ENCODE assay signal across 2 cellular contexts in the genomic region with DNA sequence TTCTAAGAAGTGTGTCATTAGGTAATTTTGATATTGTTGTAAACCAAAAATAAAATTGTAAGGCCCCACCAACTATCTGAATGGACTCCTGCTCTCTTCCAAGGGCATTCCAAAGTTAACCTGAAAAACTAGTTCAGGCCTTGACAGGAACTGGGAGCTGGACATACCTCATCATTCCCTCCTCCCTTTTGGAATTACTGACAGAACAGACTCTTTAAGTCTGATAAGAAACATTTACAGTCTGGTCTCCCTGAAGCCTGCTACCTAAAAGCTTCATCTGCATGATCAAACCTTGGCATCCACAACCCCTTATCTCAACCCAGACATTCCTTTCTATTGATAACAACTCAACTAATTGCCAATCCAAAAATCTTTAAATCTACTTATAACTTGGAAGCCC.
TF ChIP-seq lines count a peak whose summit lies in the region.

No MANE protein-coding gene starts in this region.

TF ChIP-seq in GM23338, 12 proteins besides CTCF, POLR2A, EP300 and RAD21 (continues in another document):
- TF ChIP-seq POLR2AphosphoS5 (IDR thresholded peaks at IDR 0.05; ENCODE audit: low read depth) (no peak), ZNF114 (CRISPR knock-in tag; IDR thresholded peaks at IDR 0.05) (no peak), ZNF331 (CRISPR knock-in tag; IDR thresholded peaks at IDR 0.05; ENCODE audit: low read depth) (no peak), STAT1 (IDR thresholded peaks at IDR 0.05; ENCODE audit: unreplicated experiment) (no peak), NANOG (IDR thresholded peaks at IDR 0.05; ENCODE audit: borderline replicate concordance) (no peak), CREB1 (CRISPR knock-in tag; IDR thresholded peaks at IDR 0.05; ENCODE audit: low read depth) (no peak), JUNB (IDR thresholded peaks at IDR 0.05; ENCODE audit: unreplicated experiment) (no peak)
- TF ChIP-seq, protein P1, sequence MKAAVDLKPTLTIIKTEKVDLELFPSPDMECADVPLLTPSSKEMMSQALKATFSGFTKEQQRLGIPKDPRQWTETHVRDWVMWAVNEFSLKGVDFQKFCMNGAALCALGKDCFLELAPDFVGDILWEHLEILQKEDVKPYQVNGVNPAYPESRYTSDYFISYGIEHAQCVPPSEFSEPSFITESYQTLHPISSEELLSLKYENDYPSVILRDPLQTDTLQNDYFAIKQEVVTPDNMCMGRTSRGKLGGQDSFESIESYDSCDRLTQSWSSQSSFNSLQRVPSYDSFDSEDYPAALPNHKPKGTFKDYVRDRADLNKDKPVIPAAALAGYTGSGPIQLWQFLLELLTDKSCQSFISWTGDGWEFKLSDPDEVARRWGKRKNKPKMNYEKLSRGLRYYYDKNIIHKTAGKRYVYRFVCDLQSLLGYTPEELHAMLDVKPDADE (IDR thresholded peaks at IDR 0.05), result no peak
- TF ChIP-seq, protein P2, sequence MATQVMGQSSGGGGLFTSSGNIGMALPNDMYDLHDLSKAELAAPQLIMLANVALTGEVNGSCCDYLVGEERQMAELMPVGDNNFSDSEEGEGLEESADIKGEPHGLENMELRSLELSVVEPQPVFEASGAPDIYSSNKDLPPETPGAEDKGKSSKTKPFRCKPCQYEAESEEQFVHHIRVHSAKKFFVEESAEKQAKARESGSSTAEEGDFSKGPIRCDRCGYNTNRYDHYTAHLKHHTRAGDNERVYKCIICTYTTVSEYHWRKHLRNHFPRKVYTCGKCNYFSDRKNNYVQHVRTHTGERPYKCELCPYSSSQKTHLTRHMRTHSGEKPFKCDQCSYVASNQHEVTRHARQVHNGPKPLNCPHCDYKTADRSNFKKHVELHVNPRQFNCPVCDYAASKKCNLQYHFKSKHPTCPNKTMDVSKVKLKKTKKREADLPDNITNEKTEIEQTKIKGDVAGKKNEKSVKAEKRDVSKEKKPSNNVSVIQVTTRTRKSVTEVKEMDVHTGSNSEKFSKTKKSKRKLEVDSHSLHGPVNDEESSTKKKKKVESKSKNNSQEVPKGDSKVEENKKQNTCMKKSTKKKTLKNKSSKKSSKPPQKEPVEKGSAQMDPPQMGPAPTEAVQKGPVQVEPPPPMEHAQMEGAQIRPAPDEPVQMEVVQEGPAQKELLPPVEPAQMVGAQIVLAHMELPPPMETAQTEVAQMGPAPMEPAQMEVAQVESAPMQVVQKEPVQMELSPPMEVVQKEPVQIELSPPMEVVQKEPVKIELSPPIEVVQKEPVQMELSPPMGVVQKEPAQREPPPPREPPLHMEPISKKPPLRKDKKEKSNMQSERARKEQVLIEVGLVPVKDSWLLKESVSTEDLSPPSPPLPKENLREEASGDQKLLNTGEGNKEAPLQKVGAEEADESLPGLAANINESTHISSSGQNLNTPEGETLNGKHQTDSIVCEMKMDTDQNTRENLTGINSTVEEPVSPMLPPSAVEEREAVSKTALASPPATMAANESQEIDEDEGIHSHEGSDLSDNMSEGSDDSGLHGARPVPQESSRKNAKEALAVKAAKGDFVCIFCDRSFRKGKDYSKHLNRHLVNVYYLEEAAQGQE (IDR thresholded peaks at IDR 0.05; ENCODE audit: unreplicated experiment), result no peak
- TF ChIP-seq, protein P3, sequence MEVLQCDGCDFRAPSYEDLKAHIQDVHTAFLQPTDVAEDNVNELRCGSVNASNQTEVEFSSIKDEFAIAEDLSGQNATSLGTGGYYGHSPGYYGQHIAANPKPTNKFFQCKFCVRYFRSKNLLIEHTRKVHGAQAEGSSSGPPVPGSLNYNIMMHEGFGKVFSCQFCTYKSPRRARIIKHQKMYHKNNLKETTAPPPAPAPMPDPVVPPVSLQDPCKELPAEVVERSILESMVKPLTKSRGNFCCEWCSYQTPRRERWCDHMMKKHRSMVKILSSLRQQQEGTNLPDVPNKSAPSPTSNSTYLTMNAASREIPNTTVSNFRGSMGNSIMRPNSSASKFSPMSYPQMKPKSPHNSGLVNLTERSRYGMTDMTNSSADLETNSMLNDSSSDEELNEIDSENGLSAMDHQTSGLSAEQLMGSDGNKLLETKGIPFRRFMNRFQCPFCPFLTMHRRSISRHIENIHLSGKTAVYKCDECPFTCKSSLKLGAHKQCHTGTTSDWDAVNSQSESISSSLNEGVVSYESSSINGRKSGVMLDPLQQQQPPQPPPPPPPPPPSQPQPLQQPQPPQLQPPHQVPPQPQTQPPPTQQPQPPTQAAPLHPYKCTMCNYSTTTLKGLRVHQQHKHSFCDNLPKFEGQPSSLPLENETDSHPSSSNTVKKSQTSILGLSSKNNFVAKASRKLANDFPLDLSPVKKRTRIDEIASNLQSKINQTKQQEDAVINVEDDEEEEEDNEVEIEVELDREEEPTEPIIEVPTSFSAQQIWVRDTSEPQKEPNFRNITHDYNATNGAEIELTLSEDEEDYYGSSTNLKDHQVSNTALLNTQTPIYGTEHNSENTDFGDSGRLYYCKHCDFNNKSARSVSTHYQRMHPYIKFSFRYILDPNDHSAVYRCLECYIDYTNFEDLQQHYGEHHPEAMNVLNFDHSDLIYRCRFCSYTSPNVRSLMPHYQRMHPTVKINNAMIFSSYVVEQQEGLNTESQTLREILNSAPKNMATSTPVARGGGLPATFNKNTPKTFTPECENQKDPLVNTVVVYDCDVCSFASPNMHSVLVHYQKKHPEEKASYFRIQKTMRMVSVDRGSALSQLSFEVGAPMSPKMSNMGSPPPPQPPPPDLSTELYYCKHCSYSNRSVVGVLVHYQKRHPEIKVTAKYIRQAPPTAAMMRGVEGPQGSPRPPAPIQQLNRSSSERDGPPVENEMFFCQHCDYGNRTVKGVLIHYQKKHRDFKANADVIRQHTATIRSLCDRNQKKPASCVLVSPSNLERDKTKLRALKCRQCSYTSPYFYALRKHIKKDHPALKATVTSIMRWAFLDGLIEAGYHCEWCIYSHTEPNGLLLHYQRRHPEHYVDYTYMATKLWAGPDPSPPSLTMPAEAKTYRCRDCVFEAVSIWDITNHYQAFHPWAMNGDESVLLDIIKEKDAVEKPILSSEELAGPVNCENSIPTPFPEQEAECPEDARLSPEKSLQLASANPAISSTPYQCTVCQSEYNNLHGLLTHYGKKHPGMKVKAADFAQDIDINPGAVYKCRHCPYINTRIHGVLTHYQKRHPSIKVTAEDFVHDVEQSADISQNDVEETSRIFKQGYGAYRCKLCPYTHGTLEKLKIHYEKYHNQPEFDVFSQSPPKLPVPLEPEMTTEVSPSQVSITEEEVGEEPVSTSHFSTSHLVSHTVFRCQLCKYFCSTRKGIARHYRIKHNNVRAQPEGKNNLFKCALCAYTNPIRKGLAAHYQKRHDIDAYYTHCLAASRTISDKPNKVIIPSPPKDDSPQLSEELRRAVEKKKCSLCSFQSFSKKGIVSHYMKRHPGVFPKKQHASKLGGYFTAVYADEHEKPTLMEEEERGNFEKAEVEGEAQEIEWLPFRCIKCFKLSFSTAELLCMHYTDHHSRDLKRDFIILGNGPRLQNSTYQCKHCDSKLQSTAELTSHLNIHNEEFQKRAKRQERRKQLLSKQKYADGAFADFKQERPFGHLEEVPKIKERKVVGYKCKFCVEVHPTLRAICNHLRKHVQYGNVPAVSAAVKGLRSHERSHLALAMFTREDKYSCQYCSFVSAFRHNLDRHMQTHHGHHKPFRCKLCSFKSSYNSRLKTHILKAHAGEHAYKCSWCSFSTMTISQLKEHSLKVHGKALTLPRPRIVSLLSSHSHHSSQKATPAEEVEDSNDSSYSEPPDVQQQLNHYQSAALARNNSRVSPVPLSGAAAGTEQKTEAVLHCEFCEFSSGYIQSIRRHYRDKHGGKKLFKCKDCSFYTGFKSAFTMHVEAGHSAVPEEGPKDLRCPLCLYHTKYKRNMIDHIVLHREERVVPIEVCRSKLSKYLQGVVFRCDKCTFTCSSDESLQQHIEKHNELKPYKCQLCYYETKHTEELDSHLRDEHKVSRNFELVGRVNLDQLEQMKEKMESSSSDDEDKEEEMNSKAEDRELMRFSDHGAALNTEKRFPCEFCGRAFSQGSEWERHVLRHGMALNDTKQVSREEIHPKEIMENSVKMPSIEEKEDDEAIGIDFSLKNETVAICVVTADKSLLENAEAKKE (CRISPR knock-in tag; IDR thresholded peaks at IDR 0.05), result no peak

TF ChIP-seq in H1, 55 proteins besides CTCF, POLR2A, EP300 and RAD21:
- no peak for TF ChIP-seq MAFK (IDR thresholded peaks at IDR 0.05; ENCODE audit: low read depth, low read length)
- TF ChIP-seq TBP (IDR thresholded peaks at IDR 0.05; ENCODE audit: low read depth, low read length), result no peak
- TF ChIP-seq, protein P4, sequence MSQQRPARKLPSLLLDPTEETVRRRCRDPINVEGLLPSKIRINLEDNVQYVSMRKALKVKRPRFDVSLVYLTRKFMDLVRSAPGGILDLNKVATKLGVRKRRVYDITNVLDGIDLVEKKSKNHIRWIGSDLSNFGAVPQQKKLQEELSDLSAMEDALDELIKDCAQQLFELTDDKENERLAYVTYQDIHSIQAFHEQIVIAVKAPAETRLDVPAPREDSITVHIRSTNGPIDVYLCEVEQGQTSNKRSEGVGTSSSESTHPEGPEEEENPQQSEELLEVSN (IDR thresholded peaks at IDR 0.05), result no peak
- TF ChIP-seq BACH1 (IDR thresholded peaks at IDR 0.05; ENCODE audit: low read length), result no peak
- no peak for TF ChIP-seq NRF1 (IDR thresholded peaks at IDR 0.05; ENCODE audit: low read depth, low read length)
- TF ChIP-seq NANOG (IDR thresholded peaks at IDR 0.05; ENCODE audit: insufficient read depth, low read depth, low read length, poor library complexity, severe bottlenecking), result no peak
- no peak for TF ChIP-seq HDAC6 (IDR thresholded peaks at IDR 0.05; ENCODE audit: low read depth, low read length)
- no peak for TF ChIP-seq SIRT6 (IDR thresholded peaks at IDR 0.05; ENCODE audit: low read length)
- TF ChIP-seq CHD2 (IDR thresholded peaks at IDR 0.05; ENCODE audit: low read length), result no peak
- no peak for TF ChIP-seq GTF2F1 (IDR thresholded peaks at IDR 0.05; ENCODE audit: borderline replicate concordance, low read depth, low read length)
- no peak for TF ChIP-seq CTBP2 (IDR thresholded peaks at IDR 0.05; ENCODE audit: borderline replicate concordance, insufficient read depth, insufficient read length, low read length)
- TF ChIP-seq TAF1 (IDR thresholded peaks at IDR 0.05; ENCODE audit: low read depth, low read length), result no peak
- TF ChIP-seq EZH2 (IDR thresholded peaks at IDR 0.05; ENCODE audit: low read depth, low read length, severe bottlenecking), result no peak
- no peak for TF ChIP-seq SP1 (IDR thresholded peaks at IDR 0.05; ENCODE audit: low read depth, low read length)
- no peak for TF ChIP-seq ZNF274 (IDR thresholded peaks at IDR 0.05; ENCODE audit: borderline replicate concordance, extremely low read depth, low read length)
- TF ChIP-seq, protein P5, sequence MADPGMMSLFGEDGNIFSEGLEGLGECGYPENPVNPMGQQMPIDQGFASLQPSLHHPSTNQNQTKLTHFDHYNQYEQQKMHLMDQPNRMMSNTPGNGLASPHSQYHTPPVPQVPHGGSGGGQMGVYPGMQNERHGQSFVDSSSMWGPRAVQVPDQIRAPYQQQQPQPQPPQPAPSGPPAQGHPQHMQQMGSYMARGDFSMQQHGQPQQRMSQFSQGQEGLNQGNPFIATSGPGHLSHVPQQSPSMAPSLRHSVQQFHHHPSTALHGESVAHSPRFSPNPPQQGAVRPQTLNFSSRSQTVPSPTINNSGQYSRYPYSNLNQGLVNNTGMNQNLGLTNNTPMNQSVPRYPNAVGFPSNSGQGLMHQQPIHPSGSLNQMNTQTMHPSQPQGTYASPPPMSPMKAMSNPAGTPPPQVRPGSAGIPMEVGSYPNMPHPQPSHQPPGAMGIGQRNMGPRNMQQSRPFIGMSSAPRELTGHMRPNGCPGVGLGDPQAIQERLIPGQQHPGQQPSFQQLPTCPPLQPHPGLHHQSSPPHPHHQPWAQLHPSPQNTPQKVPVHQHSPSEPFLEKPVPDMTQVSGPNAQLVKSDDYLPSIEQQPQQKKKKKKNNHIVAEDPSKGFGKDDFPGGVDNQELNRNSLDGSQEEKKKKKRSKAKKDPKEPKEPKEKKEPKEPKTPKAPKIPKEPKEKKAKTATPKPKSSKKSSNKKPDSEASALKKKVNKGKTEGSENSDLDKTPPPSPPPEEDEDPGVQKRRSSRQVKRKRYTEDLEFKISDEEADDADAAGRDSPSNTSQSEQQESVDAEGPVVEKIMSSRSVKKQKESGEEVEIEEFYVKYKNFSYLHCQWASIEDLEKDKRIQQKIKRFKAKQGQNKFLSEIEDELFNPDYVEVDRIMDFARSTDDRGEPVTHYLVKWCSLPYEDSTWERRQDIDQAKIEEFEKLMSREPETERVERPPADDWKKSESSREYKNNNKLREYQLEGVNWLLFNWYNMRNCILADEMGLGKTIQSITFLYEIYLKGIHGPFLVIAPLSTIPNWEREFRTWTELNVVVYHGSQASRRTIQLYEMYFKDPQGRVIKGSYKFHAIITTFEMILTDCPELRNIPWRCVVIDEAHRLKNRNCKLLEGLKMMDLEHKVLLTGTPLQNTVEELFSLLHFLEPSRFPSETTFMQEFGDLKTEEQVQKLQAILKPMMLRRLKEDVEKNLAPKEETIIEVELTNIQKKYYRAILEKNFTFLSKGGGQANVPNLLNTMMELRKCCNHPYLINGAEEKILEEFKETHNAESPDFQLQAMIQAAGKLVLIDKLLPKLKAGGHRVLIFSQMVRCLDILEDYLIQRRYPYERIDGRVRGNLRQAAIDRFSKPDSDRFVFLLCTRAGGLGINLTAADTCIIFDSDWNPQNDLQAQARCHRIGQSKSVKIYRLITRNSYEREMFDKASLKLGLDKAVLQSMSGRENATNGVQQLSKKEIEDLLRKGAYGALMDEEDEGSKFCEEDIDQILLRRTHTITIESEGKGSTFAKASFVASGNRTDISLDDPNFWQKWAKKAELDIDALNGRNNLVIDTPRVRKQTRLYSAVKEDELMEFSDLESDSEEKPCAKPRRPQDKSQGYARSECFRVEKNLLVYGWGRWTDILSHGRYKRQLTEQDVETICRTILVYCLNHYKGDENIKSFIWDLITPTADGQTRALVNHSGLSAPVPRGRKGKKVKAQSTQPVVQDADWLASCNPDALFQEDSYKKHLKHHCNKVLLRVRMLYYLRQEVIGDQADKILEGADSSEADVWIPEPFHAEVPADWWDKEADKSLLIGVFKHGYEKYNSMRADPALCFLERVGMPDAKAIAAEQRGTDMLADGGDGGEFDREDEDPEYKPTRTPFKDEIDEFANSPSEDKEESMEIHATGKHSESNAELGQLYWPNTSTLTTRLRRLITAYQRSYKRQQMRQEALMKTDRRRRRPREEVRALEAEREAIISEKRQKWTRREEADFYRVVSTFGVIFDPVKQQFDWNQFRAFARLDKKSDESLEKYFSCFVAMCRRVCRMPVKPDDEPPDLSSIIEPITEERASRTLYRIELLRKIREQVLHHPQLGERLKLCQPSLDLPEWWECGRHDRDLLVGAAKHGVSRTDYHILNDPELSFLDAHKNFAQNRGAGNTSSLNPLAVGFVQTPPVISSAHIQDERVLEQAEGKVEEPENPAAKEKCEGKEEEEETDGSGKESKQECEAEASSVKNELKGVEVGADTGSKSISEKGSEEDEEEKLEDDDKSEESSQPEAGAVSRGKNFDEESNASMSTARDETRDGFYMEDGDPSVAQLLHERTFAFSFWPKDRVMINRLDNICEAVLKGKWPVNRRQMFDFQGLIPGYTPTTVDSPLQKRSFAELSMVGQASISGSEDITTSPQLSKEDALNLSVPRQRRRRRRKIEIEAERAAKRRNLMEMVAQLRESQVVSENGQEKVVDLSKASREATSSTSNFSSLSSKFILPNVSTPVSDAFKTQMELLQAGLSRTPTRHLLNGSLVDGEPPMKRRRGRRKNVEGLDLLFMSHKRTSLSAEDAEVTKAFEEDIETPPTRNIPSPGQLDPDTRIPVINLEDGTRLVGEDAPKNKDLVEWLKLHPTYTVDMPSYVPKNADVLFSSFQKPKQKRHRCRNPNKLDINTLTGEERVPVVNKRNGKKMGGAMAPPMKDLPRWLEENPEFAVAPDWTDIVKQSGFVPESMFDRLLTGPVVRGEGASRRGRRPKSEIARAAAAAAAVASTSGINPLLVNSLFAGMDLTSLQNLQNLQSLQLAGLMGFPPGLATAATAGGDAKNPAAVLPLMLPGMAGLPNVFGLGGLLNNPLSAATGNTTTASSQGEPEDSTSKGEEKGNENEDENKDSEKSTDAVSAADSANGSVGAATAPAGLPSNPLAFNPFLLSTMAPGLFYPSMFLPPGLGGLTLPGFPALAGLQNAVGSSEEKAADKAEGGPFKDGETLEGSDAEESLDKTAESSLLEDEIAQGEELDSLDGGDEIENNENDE (IDR thresholded peaks at IDR 0.05; ENCODE audit: insufficient replicate concordance, low read length), result no peak
